1 cellular context compared by ENCODE assay signal in the genomic region with DNA sequence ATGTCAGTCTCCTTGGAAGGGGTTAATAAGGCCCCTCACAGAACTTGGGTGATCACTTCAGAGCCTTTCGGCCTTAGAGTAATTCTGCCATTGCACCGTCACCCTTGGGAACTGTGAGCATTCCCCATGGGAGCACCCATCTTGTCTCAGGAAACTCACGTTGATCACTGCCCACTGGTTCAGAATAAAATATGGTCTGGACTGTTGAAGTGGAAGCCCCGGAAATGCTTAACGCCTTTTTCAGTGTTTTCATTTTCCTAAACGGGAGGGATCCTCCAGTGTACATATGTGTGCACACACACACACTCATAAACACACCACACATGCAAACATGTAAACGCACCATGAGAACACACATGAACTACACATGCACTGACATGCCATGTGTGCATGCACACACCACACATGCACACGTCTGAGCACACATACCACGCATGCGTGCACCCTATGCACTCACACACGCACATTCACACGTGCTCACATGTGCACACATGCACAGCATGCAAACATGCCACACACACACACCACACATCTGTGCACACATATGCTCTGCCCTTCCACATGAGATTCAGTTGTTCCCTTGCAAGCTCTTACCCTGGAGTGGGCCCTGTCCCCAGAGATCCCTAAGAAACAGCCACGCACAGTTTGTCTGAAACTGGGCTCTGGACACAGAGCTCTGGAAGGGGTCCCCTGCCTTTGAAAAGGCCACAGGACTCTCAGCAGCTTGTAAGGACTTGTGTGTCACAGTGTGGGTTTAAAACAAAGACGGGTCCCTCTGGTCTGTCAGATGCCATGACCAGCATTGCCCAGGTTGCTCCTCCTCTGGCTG.
TF ChIP-seq lines count a peak whose summit lies in the region.

No MANE protein-coding gene starts in this region.

TF ChIP-seq in GM12878, 131 proteins besides CTCF, POLR2A, EP300 and RAD21 (continued from another document):
- TF ChIP-seq MYB (IDR thresholded peaks at IDR 0.05; ENCODE audit: borderline replicate concordance, low read depth, low read length) (no peak), RB1 (IDR thresholded peaks at IDR 0.05; ENCODE audit: borderline replicate concordance) (peak; percentile 67; the same call in 1 of the 2 replicates), CUX1 (IDR thresholded peaks at IDR 0.05; ENCODE audit: insufficient replicate concordance, low read depth, low read length) (no peak), RFX5 (IDR thresholded peaks at IDR 0.05; ENCODE audit: low read depth, low read length) (no peak), SPI1 (IDR thresholded peaks at IDR 0.05; ENCODE audit: borderline replicate concordance, insufficient read depth, low read depth, low read length) (no peak), RAD51 (IDR thresholded peaks at IDR 0.05) (no peak), PBX3 (IDR thresholded peaks at IDR 0.05; ENCODE audit: insufficient replicate concordance, low read depth, low read length) (no peak), ZSCAN29 (IDR thresholded peaks at IDR 0.05) (no peak), GATAD2B (conservative IDR thresholded peaks at IDR 0.05; ENCODE audit: low read depth) (peak; percentile 66; the same call in 1 of the 2 replicates), SMAD1 (IDR thresholded peaks at IDR 0.05; ENCODE audit: low read depth, partially characterized antibody) (no peak), HDGF (IDR thresholded peaks at IDR 0.05) (peak; percentile 84), EGR1 (IDR thresholded peaks at IDR 0.05; ENCODE audit: borderline replicate concordance in 1 of 2, low read depth in 2 of 2, low read length in 2 of 2) (no peak)
TF ChIP-seq in GM12878: peak in this region for 16.
